In the genomic region with DNA sequence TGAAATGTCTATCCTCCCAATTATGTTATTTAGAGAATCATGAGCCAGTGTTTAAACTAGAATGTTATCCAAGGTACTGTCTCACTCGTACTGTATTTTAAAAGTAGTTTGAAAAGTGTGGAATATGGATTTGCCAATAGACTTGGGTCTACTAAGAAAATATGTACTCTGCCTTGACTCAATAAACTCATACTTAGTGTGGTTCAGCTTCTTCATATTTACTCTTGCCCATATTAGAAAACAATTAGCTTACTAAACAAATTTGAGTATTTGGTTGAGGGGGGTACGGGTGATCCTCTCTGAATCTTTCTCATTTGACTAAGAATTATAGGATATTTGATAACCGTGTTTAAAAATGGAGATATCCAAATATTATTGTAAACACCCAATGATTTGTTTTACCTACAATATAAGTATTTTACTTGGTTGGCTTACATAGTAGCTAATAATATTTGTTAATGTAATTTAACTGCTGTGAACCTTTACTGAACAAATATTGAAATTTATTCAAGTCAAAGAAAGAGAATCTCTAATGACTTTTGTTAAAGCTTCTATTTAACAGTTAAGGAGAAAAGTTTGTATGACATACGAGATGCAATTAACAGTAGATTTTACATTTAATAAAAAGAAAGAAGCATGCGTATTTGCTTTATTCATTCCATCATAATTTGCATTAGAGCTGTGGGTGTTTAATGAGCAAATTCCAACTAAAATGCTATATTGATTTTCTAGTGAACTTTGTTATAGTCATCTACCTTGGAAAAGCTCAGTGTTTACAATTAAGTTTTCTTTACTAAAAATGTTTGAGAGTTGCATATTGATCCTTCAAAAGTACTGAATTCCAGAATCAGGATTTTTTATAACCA, we compare ENCODE assay signal across 1 cellular context.
TF ChIP-seq lines count a peak whose summit lies in the region.

No MANE protein-coding gene starts in this region.

TF ChIP-seq in HepG2, 621 proteins besides CTCF, POLR2A, EP300 and RAD21 (continued from another document and continues in another):
- TF ChIP-seq, protein P1, sequence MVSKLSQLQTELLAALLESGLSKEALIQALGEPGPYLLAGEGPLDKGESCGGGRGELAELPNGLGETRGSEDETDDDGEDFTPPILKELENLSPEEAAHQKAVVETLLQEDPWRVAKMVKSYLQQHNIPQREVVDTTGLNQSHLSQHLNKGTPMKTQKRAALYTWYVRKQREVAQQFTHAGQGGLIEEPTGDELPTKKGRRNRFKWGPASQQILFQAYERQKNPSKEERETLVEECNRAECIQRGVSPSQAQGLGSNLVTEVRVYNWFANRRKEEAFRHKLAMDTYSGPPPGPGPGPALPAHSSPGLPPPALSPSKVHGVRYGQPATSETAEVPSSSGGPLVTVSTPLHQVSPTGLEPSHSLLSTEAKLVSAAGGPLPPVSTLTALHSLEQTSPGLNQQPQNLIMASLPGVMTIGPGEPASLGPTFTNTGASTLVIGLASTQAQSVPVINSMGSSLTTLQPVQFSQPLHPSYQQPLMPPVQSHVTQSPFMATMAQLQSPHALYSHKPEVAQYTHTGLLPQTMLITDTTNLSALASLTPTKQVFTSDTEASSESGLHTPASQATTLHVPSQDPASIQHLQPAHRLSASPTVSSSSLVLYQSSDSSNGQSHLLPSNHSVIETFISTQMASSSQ (IDR thresholded peaks at IDR 0.05; ENCODE audit: low read depth): peak; percentile 41; the same call in 1 of the 2 replicates
- TF ChIP-seq, protein P1 (CRISPR knock-in tag; IDR thresholded peaks at IDR 0.05; ENCODE audit: borderline replicate concordance): no peak
- TF ChIP-seq PPARG (CRISPR knock-in tag; conservative IDR thresholded peaks at IDR 0.05): peak; percentile 80
- no peak for TF ChIP-seq ZSCAN29 (CRISPR knock-in tag; conservative IDR thresholded peaks at IDR 0.05)
- TF ChIP-seq, protein P2, sequence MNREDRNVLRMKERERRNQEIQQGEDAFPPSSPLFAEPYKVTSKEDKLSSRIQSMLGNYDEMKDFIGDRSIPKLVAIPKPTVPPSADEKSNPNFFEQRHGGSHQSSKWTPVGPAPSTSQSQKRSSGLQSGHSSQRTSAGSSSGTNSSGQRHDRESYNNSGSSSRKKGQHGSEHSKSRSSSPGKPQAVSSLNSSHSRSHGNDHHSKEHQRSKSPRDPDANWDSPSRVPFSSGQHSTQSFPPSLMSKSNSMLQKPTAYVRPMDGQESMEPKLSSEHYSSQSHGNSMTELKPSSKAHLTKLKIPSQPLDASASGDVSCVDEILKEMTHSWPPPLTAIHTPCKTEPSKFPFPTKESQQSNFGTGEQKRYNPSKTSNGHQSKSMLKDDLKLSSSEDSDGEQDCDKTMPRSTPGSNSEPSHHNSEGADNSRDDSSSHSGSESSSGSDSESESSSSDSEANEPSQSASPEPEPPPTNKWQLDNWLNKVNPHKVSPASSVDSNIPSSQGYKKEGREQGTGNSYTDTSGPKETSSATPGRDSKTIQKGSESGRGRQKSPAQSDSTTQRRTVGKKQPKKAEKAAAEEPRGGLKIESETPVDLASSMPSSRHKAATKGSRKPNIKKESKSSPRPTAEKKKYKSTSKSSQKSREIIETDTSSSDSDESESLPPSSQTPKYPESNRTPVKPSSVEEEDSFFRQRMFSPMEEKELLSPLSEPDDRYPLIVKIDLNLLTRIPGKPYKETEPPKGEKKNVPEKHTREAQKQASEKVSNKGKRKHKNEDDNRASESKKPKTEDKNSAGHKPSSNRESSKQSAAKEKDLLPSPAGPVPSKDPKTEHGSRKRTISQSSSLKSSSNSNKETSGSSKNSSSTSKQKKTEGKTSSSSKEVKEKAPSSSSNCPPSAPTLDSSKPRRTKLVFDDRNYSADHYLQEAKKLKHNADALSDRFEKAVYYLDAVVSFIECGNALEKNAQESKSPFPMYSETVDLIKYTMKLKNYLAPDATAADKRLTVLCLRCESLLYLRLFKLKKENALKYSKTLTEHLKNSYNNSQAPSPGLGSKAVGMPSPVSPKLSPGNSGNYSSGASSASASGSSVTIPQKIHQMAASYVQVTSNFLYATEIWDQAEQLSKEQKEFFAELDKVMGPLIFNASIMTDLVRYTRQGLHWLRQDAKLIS (CRISPR knock-in tag; IDR thresholded peaks at IDR 0.05): no peak
- TF ChIP-seq FOXJ3 (CRISPR knock-in tag; IDR thresholded peaks at IDR 0.05; ENCODE audit: borderline replicate concordance): peak; percentile 86
- TF ChIP-seq MAFK (conservative IDR thresholded peaks at IDR 0.05 in 1 of 2, IDR thresholded peaks at IDR 0.05 in 1 of 2; ENCODE audit: low read length in 2 of 2): peak; percentile 65 to 84
- TF ChIP-seq CHD4 (IDR thresholded peaks at IDR 0.05; ENCODE audit: borderline replicate concordance, low read length): peak; percentile 54; the same call in 1 of the 2 replicates
- no peak for TF ChIP-seq KDM4B (CRISPR knock-in tag; IDR thresholded peaks at IDR 0.05)
- no peak for TF ChIP-seq ZNF747 (CRISPR knock-in tag; IDR thresholded peaks at IDR 0.05; ENCODE audit: borderline replicate concordance)
- TF ChIP-seq THYN1 (CRISPR knock-in tag; IDR thresholded peaks at IDR 0.05; ENCODE audit: borderline replicate concordance, low read depth): no peak
- TF ChIP-seq ZFP36 (IDR thresholded peaks at IDR 0.05; ENCODE audit: borderline replicate concordance, low read depth, low read length, partially characterized antibody): peak; percentile 70
- peak; percentile 24; the same call in 1 of the 2 replicates for TF ChIP-seq KDM6A (CRISPR knock-in tag; IDR thresholded peaks at IDR 0.05; ENCODE audit: low read depth)
- TF ChIP-seq, protein P3, sequence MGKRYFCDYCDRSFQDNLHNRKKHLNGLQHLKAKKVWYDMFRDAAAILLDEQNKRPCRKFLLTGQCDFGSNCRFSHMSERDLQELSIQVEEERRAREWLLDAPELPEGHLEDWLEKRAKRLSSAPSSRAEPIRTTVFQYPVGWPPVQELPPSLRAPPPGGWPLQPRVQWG (CRISPR knock-in tag; IDR thresholded peaks at IDR 0.05; ENCODE audit: borderline replicate concordance, low read depth): no peak
- 0 out of 2 replicates have a peak, but pooled peaks have one; percentile 40 for TF ChIP-seq HNF4G (IDR thresholded peaks at IDR 0.05; ENCODE audit: borderline replicate concordance, low read depth, low read length)
- TF ChIP-seq HNF4G (CRISPR knock-in tag; IDR thresholded peaks at IDR 0.05; ENCODE audit: borderline replicate concordance, low read depth): no peak
- TF ChIP-seq ZNF446 (CRISPR knock-in tag; IDR thresholded peaks at IDR 0.05): no peak
- TF ChIP-seq MIER3 (CRISPR knock-in tag; IDR thresholded peaks at IDR 0.05; ENCODE audit: borderline replicate concordance): no peak
- peak; percentile 57; the same call in 1 of the 2 replicates for TF ChIP-seq ISL2 (CRISPR knock-in tag; IDR thresholded peaks at IDR 0.05)
- peak; percentile 78 for TF ChIP-seq FOXA3 (CRISPR knock-in tag; IDR thresholded peaks at IDR 0.05)
- TF ChIP-seq NFE2 (CRISPR knock-in tag; IDR thresholded peaks at IDR 0.05): no peak
- TF ChIP-seq, protein P4, sequence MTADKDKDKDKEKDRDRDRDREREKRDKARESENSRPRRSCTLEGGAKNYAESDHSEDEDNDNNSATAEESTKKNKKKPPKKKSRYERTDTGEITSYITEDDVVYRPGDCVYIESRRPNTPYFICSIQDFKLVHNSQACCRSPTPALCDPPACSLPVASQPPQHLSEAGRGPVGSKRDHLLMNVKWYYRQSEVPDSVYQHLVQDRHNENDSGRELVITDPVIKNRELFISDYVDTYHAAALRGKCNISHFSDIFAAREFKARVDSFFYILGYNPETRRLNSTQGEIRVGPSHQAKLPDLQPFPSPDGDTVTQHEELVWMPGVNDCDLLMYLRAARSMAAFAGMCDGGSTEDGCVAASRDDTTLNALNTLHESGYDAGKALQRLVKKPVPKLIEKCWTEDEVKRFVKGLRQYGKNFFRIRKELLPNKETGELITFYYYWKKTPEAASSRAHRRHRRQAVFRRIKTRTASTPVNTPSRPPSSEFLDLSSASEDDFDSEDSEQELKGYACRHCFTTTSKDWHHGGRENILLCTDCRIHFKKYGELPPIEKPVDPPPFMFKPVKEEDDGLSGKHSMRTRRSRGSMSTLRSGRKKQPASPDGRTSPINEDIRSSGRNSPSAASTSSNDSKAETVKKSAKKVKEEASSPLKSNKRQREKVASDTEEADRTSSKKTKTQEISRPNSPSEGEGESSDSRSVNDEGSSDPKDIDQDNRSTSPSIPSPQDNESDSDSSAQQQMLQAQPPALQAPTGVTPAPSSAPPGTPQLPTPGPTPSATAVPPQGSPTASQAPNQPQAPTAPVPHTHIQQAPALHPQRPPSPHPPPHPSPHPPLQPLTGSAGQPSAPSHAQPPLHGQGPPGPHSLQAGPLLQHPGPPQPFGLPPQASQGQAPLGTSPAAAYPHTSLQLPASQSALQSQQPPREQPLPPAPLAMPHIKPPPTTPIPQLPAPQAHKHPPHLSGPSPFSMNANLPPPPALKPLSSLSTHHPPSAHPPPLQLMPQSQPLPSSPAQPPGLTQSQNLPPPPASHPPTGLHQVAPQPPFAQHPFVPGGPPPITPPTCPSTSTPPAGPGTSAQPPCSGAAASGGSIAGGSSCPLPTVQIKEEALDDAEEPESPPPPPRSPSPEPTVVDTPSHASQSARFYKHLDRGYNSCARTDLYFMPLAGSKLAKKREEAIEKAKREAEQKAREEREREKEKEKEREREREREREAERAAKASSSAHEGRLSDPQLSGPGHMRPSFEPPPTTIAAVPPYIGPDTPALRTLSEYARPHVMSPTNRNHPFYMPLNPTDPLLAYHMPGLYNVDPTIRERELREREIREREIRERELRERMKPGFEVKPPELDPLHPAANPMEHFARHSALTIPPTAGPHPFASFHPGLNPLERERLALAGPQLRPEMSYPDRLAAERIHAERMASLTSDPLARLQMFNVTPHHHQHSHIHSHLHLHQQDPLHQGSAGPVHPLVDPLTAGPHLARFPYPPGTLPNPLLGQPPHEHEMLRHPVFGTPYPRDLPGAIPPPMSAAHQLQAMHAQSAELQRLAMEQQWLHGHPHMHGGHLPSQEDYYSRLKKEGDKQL (CRISPR knock-in tag; IDR thresholded peaks at IDR 0.05; ENCODE audit: low read depth): peak; percentile 85; the same call in 1 of the 2 replicates
- no peak for TF ChIP-seq NFE2L2 (IDR thresholded peaks at IDR 0.05; ENCODE audit: low read length)
- peak; percentile 77 for TF ChIP-seq NR2F2 (IDR thresholded peaks at IDR 0.05; ENCODE audit: borderline replicate concordance, low read depth)
- TF ChIP-seq, protein P5, sequence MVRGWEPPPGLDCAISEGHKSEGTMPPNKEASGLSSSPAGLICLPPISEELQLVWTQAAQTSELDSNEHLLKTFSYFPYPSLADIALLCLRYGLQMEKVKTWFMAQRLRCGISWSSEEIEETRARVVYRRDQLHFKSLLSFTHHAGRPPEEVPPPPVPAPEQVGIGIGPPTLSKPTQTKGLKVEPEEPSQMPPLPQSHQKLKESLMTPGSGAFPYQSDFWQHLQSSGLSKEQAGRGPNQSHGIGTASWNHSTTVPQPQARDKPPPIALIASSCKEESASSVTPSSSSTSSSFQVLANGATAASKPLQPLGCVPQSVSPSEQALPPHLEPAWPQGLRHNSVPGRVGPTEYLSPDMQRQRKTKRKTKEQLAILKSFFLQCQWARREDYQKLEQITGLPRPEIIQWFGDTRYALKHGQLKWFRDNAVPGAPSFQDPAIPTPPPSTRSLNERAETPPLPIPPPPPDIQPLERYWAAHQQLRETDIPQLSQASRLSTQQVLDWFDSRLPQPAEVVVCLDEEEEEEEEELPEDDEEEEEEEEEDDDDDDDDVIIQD (CRISPR knock-in tag; IDR thresholded peaks at IDR 0.05; ENCODE audit: low read depth): peak; percentile 85; the same call in 1 of the 2 replicates
- TF ChIP-seq, protein P6, sequence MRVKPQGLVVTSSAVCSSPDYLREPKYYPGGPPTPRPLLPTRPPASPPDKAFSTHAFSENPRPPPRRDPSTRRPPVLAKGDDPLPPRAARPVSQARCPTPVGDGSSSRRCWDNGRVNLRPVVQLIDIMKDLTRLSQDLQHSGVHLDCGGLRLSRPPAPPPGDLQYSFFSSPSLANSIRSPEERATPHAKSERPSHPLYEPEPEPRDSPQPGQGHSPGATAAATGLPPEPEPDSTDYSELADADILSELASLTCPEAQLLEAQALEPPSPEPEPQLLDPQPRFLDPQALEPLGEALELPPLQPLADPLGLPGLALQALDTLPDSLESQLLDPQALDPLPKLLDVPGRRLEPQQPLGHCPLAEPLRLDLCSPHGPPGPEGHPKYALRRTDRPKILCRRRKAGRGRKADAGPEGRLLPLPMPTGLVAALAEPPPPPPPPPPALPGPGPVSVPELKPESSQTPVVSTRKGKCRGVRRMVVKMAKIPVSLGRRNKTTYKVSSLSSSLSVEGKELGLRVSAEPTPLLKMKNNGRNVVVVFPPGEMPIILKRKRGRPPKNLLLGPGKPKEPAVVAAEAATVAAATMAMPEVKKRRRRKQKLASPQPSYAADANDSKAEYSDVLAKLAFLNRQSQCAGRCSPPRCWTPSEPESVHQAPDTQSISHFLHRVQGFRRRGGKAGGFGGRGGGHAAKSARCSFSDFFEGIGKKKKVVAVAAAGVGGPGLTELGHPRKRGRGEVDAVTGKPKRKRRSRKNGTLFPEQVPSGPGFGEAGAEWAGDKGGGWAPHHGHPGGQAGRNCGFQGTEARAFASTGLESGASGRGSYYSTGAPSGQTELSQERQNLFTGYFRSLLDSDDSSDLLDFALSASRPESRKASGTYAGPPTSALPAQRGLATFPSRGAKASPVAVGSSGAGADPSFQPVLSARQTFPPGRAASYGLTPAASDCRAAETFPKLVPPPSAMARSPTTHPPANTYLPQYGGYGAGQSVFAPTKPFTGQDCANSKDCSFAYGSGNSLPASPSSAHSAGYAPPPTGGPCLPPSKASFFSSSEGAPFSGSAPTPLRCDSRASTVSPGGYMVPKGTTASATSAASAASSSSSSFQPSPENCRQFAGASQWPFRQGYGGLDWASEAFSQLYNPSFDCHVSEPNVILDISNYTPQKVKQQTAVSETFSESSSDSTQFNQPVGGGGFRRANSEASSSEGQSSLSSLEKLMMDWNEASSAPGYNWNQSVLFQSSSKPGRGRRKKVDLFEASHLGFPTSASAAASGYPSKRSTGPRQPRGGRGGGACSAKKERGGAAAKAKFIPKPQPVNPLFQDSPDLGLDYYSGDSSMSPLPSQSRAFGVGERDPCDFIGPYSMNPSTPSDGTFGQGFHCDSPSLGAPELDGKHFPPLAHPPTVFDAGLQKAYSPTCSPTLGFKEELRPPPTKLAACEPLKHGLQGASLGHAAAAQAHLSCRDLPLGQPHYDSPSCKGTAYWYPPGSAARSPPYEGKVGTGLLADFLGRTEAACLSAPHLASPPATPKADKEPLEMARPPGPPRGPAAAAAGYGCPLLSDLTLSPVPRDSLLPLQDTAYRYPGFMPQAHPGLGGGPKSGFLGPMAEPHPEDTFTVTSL (CRISPR knock-in tag; IDR thresholded peaks at IDR 0.05; ENCODE audit: borderline replicate concordance): peak; percentile 81; the same call in 1 of the 2 replicates
- peak; percentile 95 for TF ChIP-seq TBX3 (IDR thresholded peaks at IDR 0.05; ENCODE audit: borderline replicate concordance)
